In genomic region chrX:129318375-129318774, GRCh38 we compare ENCODE assay signal across 8 cellular contexts.
DNase-seq lines count a peak whose midpoint lies in the region; ATAC-seq and TF ChIP-seq lines count a peak whose summit lies in the region.

No MANE protein-coding gene starts in this region.

- no peak overlapping the region for H3K27ac Mint-ChIP-seq in stimulated activated effector memory CD8-positive, alpha-beta T cell treated with anti-CD3 and anti-CD28 coated beads, Interleukin-12 subunit alpha, Interleukin-12 subunit beta, amount 100 ng/mL, for 72 hours

- no peaks in the 10 kb centered on the region for H3K4me1 Mint-ChIP-seq in stimulated activated effector memory CD8-positive, alpha-beta T cell treated with anti-CD3 and anti-CD28 coated beads, Interleukin-12 subunit alpha, Interleukin-12 subunit beta, amount 100 ng/mL, for 72 hours

- TF ChIP-seq CTCF in epithelial cell of esophagus (IDR thresholded peaks at IDR 0.05; ENCODE audit: insufficient read depth, low read depth, low read length, missing control alignments): peak; percentile 38

- DNase-seq in stimulated activated CD4-positive, alpha-beta T cell treated with anti-CD3 and anti-CD28 coated beads, Interleukin-15, amount 100 ng/mL, for 24 hours: peak; percentile 2
- DNase-seq in stimulated activated CD4-positive, alpha-beta T cell treated with anti-CD3 and anti-CD28 coated beads, Interleukin-4, amount 100 ng/mL, for 1 hour: no peak
- peak; percentile 51 for DNase-seq in NCI-H82 (lab: John Stamatoyannopoulos, UW)
- peak; percentile 36 for DNase-seq in epithelial cell of esophagus (ENCODE audit: low read depth)
- DNase-seq in stimulated activated effector memory CD8-positive, alpha-beta T cell treated with anti-CD3 and anti-CD28 coated beads, Interleukin-12 subunit alpha, Interleukin-12 subunit beta, amount 100 ng/mL, for 72 hours (ENCODE audit: low spot score in 2 of 2): no peak

- no peak overlapping the region for H3K4me3 ChIP-seq in epithelial cell of esophagus (ENCODE audit: low read length)

- H3K36me3 Mint-ChIP-seq in stimulated activated effector memory CD8-positive, alpha-beta T cell treated with anti-CD3 and anti-CD28 coated beads, Interleukin-12 subunit alpha, Interleukin-12 subunit beta, amount 100 ng/mL, for 72 hours: no peaks in the 10 kb centered on the region

- H3K4me3 Mint-ChIP-seq in stimulated activated effector memory CD8-positive, alpha-beta T cell treated with anti-CD3 and anti-CD28 coated beads, Interleukin-12 subunit alpha, Interleukin-12 subunit beta, amount 100 ng/mL, for 72 hours: no peak overlapping the region

- H3K9me3 Mint-ChIP-seq in stimulated activated effector memory CD8-positive, alpha-beta T cell treated with anti-CD3 and anti-CD28 coated beads, Interleukin-12 subunit alpha, Interleukin-12 subunit beta, amount 100 ng/mL, for 72 hours: peaks cover 3% of the 10 kb centered on the region

- ATAC-seq in HG03439 (IDR thresholded peaks at IDR 0.05; ENCODE audit: unreplicated experiment) (no peak), GM19467 (IDR thresholded peaks at IDR 0.05; ENCODE audit: unreplicated experiment) (no peak), GM18868 (IDR thresholded peaks at IDR 0.05; ENCODE audit: unreplicated experiment) (no peak)
- ATAC-seq in stimulated activated effector memory CD8-positive, alpha-beta T cell treated with anti-CD3 and anti-CD28 coated beads, Interleukin-12 subunit alpha, Interleukin-12 subunit beta, amount 100 ng/mL, for 72 hours: no peak

Comparison
In these comparisons a context has a peak if more than half of its experiments do, and no peak if none do; other contexts are left out.
1. DNase-seq: peak in stimulated activated CD4-positive, alpha-beta T cell treated with anti-CD3 and anti-CD28 coated beads, Interleukin-15, amount 100 ng/mL, for 24 hours (single experiment), NCI-H82 (single experiment) and epithelial cell of esophagus (single experiment); none in stimulated activated CD4-positive, alpha-beta T cell treated with anti-CD3 and anti-CD28 coated beads, Interleukin-4, amount 100 ng/mL, for 1 hour (single experiment) and stimulated activated effector memory CD8-positive, alpha-beta T cell treated with anti-CD3 and anti-CD28 coated beads, Interleukin-12 subunit alpha, Interleukin-12 subunit beta, amount 100 ng/mL, for 72 hours (0 of 2).